Comparison of ENCODE assay signal across 29 cellular contexts in genomic region chr4:137693641-137694040, GRCh38.
"Had no signal": no experiment of that assay in that cellular context is flagged by ENCODE, and none has a peak within 500 bp of the region (broad histone marks: within the 10 kb centered on the region; RNA-seq: fewer than 3 reads in every experiment).

No MANE protein-coding gene starts in this region.

- H3K4me1 ChIP-seq: adrenal gland, Peyer's patch, SJCRH30 had no signal

- DNase-seq: activated CD4-positive, alpha-beta memory T cell treated with anti-CD3 and anti-CD28 coated beads, Interleukin-2, amount 10 ng/mL, durations not matched to agents 7 days and 5 days; activated CD4-positive, alpha-beta T cell treated with anti-CD3 and anti-CD28 coated beads for 36 hours; activated CD4-positive, alpha-beta T cell treated with anti-CD3 and anti-CD28 coated beads, Interleukin-2, amount 50 U/mL, for 1 hour; activated gamma-delta T cell; activated naive CD4-positive, alpha-beta T cell treated with anti-CD3 and anti-CD28 coated beads, Interleukin-2, amount 10 ng/mL, durations not matched to agents 7 days and 5 days; activated naive CD8-positive, alpha-beta T cell treated with anti-CD3 and anti-CD28 coated beads for 36 hours; activated T-cell treated with anti-CD3 and anti-CD28 coated beads for 4 hours; activated T-cell treated with anti-CD3 and anti-CD28 coated beads, Interleukin-2, amount 50 U/mL, for 48 hours; adrenal gland; anterior cingulate cortex; central memory CD4-positive, alpha-beta T cell; MV-4-11; NCI-H1092 treated with DMSO at 0.1 percent for 48 hours; NCI-H1417 treated with DMSO at 0.1 percent for 48 hours; NCI-H1694; NCI-H2029 treated with DMSO at 0.1 percent for 48 hours; NCI-H345; NCI-H510A; NCI-H526 treated with DMSO at 0.1 percent for 48 hours; Peyer's patch; Right ventricle myocardium superior; SJCRH30; SK-N-SH; T-helper 1 cell had no signal

- H3K27me3 ChIP-seq: adrenal gland, MG63, Peyer's patch, SJCRH30 had no signal

- H3K9me3 ChIP-seq: adrenal gland, MG63, Peyer's patch, SJCRH30, SK-N-SH had no signal

- ATAC-seq: activated CD4-positive, alpha-beta T cell treated with anti-CD3 and anti-CD28 coated beads for 36 hours; activated T-helper 17 cell treated with anti-CD3 and anti-CD28 coated beads, Interleukin-2, amount 50 U/mL, for 72 hours had no signal

- H3K36me3 ChIP-seq: adrenal gland, MG63, Peyer's patch, SJCRH30 had no signal

- H3K4me3 ChIP-seq: adrenal gland, MG63, Peyer's patch, SJCRH30 had no signal

- H3K4me2 ChIP-seq: KMS-11, SK-N-SH had no signal

- H3K9ac ChIP-seq: KMS-11, SK-N-SH had no signal

- H3K27ac ChIP-seq: adrenal gland, KMS-11, Peyer's patch, RWPE1, SJCRH30, VCaP had no signal
